22 cellular contexts compared by ENCODE assay signal in the genomic region with DNA sequence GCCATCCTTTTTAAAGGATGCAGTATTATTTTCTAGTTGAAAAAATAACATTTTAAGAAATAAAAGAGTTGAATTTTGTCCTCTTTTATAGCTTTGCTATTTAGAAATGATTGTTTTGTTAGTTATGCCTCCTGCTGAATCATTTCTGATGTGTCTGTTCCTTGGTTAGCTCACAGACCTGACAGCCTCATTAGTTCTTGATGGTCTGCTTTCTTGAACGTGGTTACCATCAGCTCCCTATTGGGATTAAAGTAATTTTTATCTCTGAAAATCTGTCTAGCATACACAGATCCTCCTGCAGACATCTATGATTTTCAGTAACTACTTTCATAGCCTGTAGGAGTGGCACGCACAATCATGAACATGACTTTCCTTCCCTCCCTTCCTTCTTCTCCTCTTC.
A peak's percentile ranks its signal among the peaks of the same experiment; 100 is the strongest.
DNase-seq lines count a peak whose midpoint lies in the region; ATAC-seq and TF ChIP-seq lines count a peak whose summit lies in the region.
"Had no signal": no experiment of that assay in that cellular context is flagged by ENCODE, and none has a peak within 500 bp of the region (broad histone marks: within the 10 kb centered on the region; RNA-seq: fewer than 3 reads in every experiment).

No MANE protein-coding gene starts in this region.

- H3K36me3 ChIP-seq in GM23338 (ENCODE audit: insufficient read depth), result no peaks in the 10 kb centered on the region

- H3K4me3 ChIP-seq in GM23338 (no peak overlapping the region), coronary artery (no peak overlapping the region)
- H3K4me3 ChIP-seq: SK-N-MC had no signal

- no peak overlapping the region for H3K4me3 Mint-ChIP-seq in activated T-cell treated with anti-CD3 and anti-CD28 coated beads, Interleukin-2, amount 50 U/mL, for 72 hours
- H3K4me3 Mint-ChIP-seq in GM23338, result no peak overlapping the region
- H3K4me3 Mint-ChIP-seq: CD14-positive monocyte had no signal

- no peak for DNase-seq in activated T-cell treated with anti-CD3 and anti-CD28 coated beads, Interleukin-2, amount 50 U/mL, for 72 hours
- DNase-seq in activated T-cell treated with anti-CD3 and anti-CD28 coated beads for 4 hours, result no peak
- DNase-seq in GM23338 (ENCODE audit: low spot score), result no peak
- peak; percentile 30 for DNase-seq in kidney glomerular epithelial cell (lab: John Stamatoyannopoulos, UW)
- DNase-seq in coronary artery (ENCODE audit: low spot score), result no peak
- no peak for DNase-seq in stimulated activated naive CD8-positive, alpha-beta T cell treated with anti-CD3 and anti-CD28 coated beads, Interleukin-15, Interleukin-2, amounts not matched to agents 100 U/mL and 50 U/mL, for 24 hours
- no peak for DNase-seq in stimulated activated CD4-positive, alpha-beta T cell treated with anti-CD3 and anti-CD28 coated beads, Interleukin-4, amount 100 ng/mL, for 4 hours
- DNase-seq: AML-193; Caco-2; DMS153; MM.1S; NCI-H1048; NCI-H1417 treated with DMSO at 0.1 percent for 48 hours; NCI-H187; NCI-H2107; NCI-H748 treated with DMSO at 0.1 percent for 48 hours; NK-92 treated with Interleukin-12 subunit alpha and Interleukin-12 subunit beta, amount 100 ng/mL, for 24 hours; SHP77 treated with DMSO at 0.1 percent for 48 hours had no signal

- H3K36me3 Mint-ChIP-seq in activated T-cell treated with anti-CD3 and anti-CD28 coated beads, Interleukin-2, amount 50 U/mL, for 72 hours (ENCODE audit: insufficient read depth in 2 of 2), result no peaks in the 10 kb centered on the region
- no peaks in the 10 kb centered on the region for H3K36me3 Mint-ChIP-seq in GM23338 (ENCODE audit: low read depth)
- H3K36me3 Mint-ChIP-seq: CD14-positive monocyte had no signal

- H3K4me1 ChIP-seq in GM23338 (ENCODE audit: insufficient read depth), result no peaks in the 10 kb centered on the region; the same call in 1 of the 2 replicates
- H3K4me1 ChIP-seq: Caco-2 had no signal

- no peak for ATAC-seq in activated T-cell treated with anti-CD3 and anti-CD28 coated beads, Interleukin-2, amount 50 U/mL, for 72 hours (replicated peaks in 1 of 2)
- no peak for ATAC-seq in GM23338
- no peak for ATAC-seq in stimulated activated naive CD8-positive, alpha-beta T cell treated with anti-CD3 and anti-CD28 coated beads, Interleukin-15, Interleukin-2, amounts not matched to agents 100 U/mL and 50 U/mL, for 24 hours
- ATAC-seq: HCT116 had no signal

- H3K9me2 ChIP-seq in GM23338 (ENCODE audit: insufficient read depth), result no peaks in the 10 kb centered on the region

- H3K27ac ChIP-seq in GM23338 (ENCODE audit: low read depth) (no peak overlapping the region), coronary artery (no peak overlapping the region)
- H3K27ac ChIP-seq: RWPE1, SK-N-MC had no signal

- TF ChIP-seq CTCF in GM23338 (conservative IDR thresholded peaks at IDR 0.05; ENCODE audit: low read depth in 2 of 2) (no peak), coronary artery (IDR thresholded peaks at IDR 0.05) (no peak)

- H3K27ac Mint-ChIP-seq in activated T-cell treated with anti-CD3 and anti-CD28 coated beads, Interleukin-2, amount 50 U/mL, for 72 hours, result peak overlapping the region; percentile 73
- H3K27ac Mint-ChIP-seq in GM23338, result no peak overlapping the region
- H3K27ac Mint-ChIP-seq: CD14-positive monocyte had no signal

- H4K20me1 ChIP-seq in GM23338 (replicated peaks; ENCODE audit: insufficient read depth), result no peaks in the 10 kb centered on the region

- H3K79me2 ChIP-seq in GM23338 (replicated peaks; ENCODE audit: insufficient read depth), result no peaks in the 10 kb centered on the region

- H2AFZ ChIP-seq in GM23338, result peak overlapping the region; percentile 25; the same call in 1 of the 2 replicates

- H3K4me2 ChIP-seq in GM23338, result no peak overlapping the region

- no peaks in the 10 kb centered on the region for H3K27me3 ChIP-seq in GM23338 (ENCODE audit: insufficient read depth)

- peaks cover 8% of the 10 kb centered on the region for H3K4me1 Mint-ChIP-seq in activated T-cell treated with anti-CD3 and anti-CD28 coated beads, Interleukin-2, amount 50 U/mL, for 72 hours (ENCODE audit: low read depth)
- peaks cover 7% of the 10 kb centered on the region; the same call in 2 of the 3 replicates for H3K4me1 Mint-ChIP-seq in GM23338

- H3K27me3 Mint-ChIP-seq in activated T-cell treated with anti-CD3 and anti-CD28 coated beads, Interleukin-2, amount 50 U/mL, for 72 hours (ENCODE audit: low read depth), result peaks cover 4% of the 10 kb centered on the region
- H3K27me3 Mint-ChIP-seq in GM23338 (ENCODE audit: insufficient read depth, low read depth, poor library complexity), result no peaks in the 10 kb centered on the region

- no peaks in the 10 kb centered on the region for H3F3A ChIP-seq in GM23338 (replicated peaks; ENCODE audit: low read depth)

- H3K9me3 Mint-ChIP-seq in activated T-cell treated with anti-CD3 and anti-CD28 coated beads, Interleukin-2, amount 50 U/mL, for 72 hours, result peaks cover 0 to 3% of the 10 kb centered on the region in 2 donors
- no peaks in the 10 kb centered on the region for H3K9me3 Mint-ChIP-seq in GM23338

TF ChIP-seq in GM23338, 12 proteins besides CTCF, POLR2A, EP300 and RAD21 (continues in another document):
- TF ChIP-seq CREB1 (CRISPR knock-in tag; IDR thresholded peaks at IDR 0.05; ENCODE audit: low read depth) (no peak), EZH2 (IDR thresholded peaks at IDR 0.05; ENCODE audit: low read depth, unreplicated experiment) (no peak), POLR2AphosphoS5 (IDR thresholded peaks at IDR 0.05; ENCODE audit: low read depth) (no peak), NANOG (IDR thresholded peaks at IDR 0.05; ENCODE audit: borderline replicate concordance) (no peak), ZNF331 (CRISPR knock-in tag; IDR thresholded peaks at IDR 0.05; ENCODE audit: low read depth) (no peak), STAT1 (IDR thresholded peaks at IDR 0.05; ENCODE audit: unreplicated experiment) (no peak)
- TF ChIP-seq, protein P1, sequence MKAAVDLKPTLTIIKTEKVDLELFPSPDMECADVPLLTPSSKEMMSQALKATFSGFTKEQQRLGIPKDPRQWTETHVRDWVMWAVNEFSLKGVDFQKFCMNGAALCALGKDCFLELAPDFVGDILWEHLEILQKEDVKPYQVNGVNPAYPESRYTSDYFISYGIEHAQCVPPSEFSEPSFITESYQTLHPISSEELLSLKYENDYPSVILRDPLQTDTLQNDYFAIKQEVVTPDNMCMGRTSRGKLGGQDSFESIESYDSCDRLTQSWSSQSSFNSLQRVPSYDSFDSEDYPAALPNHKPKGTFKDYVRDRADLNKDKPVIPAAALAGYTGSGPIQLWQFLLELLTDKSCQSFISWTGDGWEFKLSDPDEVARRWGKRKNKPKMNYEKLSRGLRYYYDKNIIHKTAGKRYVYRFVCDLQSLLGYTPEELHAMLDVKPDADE (IDR thresholded peaks at IDR 0.05), result no peak
- TF ChIP-seq, protein P2, sequence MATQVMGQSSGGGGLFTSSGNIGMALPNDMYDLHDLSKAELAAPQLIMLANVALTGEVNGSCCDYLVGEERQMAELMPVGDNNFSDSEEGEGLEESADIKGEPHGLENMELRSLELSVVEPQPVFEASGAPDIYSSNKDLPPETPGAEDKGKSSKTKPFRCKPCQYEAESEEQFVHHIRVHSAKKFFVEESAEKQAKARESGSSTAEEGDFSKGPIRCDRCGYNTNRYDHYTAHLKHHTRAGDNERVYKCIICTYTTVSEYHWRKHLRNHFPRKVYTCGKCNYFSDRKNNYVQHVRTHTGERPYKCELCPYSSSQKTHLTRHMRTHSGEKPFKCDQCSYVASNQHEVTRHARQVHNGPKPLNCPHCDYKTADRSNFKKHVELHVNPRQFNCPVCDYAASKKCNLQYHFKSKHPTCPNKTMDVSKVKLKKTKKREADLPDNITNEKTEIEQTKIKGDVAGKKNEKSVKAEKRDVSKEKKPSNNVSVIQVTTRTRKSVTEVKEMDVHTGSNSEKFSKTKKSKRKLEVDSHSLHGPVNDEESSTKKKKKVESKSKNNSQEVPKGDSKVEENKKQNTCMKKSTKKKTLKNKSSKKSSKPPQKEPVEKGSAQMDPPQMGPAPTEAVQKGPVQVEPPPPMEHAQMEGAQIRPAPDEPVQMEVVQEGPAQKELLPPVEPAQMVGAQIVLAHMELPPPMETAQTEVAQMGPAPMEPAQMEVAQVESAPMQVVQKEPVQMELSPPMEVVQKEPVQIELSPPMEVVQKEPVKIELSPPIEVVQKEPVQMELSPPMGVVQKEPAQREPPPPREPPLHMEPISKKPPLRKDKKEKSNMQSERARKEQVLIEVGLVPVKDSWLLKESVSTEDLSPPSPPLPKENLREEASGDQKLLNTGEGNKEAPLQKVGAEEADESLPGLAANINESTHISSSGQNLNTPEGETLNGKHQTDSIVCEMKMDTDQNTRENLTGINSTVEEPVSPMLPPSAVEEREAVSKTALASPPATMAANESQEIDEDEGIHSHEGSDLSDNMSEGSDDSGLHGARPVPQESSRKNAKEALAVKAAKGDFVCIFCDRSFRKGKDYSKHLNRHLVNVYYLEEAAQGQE (IDR thresholded peaks at IDR 0.05; ENCODE audit: unreplicated experiment), result no peak
